Comparison of ENCODE assay signal across 8 cellular contexts in genomic region chr16:2009302-2009711, GRCh38. TPM values are rescaled to one million over a fixed set of nuclear protein-coding genes. Genes with fewer than 3 reads are reported as not detected.
DNase-seq lines count a peak whose midpoint lies in the region; ATAC-seq, FAIRE-seq and TF ChIP-seq lines count a peak whose summit lies in the region.

No MANE protein-coding gene starts in this region.

- intact Hi-C loops in Panc1 (cut with micrococcal nuclease; ENCODE audit: unreplicated experiment), result no loop called here

- H3K4me3 Mint-ChIP-seq in HFFc6, result peak overlapping the region; percentile 94

- TF ChIP-seq POLR2A in H54 (IDR thresholded peaks at IDR 0.05; ENCODE audit: low read depth, low read length), result no peak

- no CpG with 5 or more reads among the region's 49 CpGs for WGBS in neuronal stem cell (ENCODE audit: extremely low coverage in 2 of 2, insufficient read length in 2 of 2, insufficient replicate concordance in 1 of 2), 2 donors

- H4K91ac ChIP-seq in neuronal stem cell (ENCODE audit: low read depth, low read length, poor library complexity), result no peak overlapping the region

- H2BK120ac ChIP-seq in neuronal stem cell (ENCODE audit: low read depth, low read length), result no peak overlapping the region

- peak overlapping the region; percentile 71 for H3K14ac ChIP-seq in neuronal stem cell (ENCODE audit: low read length)

- H3K79me1 ChIP-seq in neuronal stem cell (ENCODE audit: low read depth, low read length), result peaks cover 31% of the 10 kb centered on the region

- TF ChIP-seq CTCF in HFFc6 (IDR thresholded peaks at IDR 0.05) (0 out of 2 replicates have a peak, but pooled peaks have one; percentile 0), Panc1 (IDR thresholded peaks at IDR 0.05) (no peak)

- POLR2A ChIA-PET in Panc1 (lab: Charles Lee), result no interaction called here

- no TSS peak for BruUV-seq in Panc1 (replicated peaks; lab: Mats Ljungman, UMichigan)

- no peak overlapping the region; the same call in 1 of the 2 replicates for H3K27ac Mint-ChIP-seq in HFFc6

- H3K4me1 ChIP-seq in Panc1 (ENCODE audit: control insufficient read depth, insufficient read depth, low read length), result peaks cover 42% of the 10 kb centered on the region
- peaks cover 22 to 27% of the 10 kb centered on the region in 2 donors for H3K4me1 ChIP-seq in neuronal stem cell (ENCODE audit: control insufficient read depth in 2 of 2, insufficient read depth in 1 of 2, low read depth in 1 of 2, low read length in 2 of 2)

- DNase-seq in HFFc6 (no peak), Panc1 (ENCODE audit: low read depth, low spot score) (no peak), epithelial cell of prostate (ENCODE audit: low read depth, low spot score) (no peak), neuronal stem cell (ENCODE audit: low spot score) (no peak), HT-29 (ENCODE audit: low spot score) (no peak), KBM-7 (no peak), H54 (ENCODE audit: insufficient read length, low spot score) (no peak)

- H2BK12ac ChIP-seq in neuronal stem cell (ENCODE audit: low read length), result no peak overlapping the region

- H3K4me1 Mint-ChIP-seq in HFFc6 (ENCODE audit: low read depth), result peaks cover 26% of the 10 kb centered on the region

- H3K36me3 ChIP-seq in Panc1 (ENCODE audit: control insufficient read depth, insufficient read depth, low read length) (no peaks in the 10 kb centered on the region; the same call in 1 of the 2 replicates), neuronal stem cell (replicated peaks in 1 of 2; ENCODE audit: control insufficient read depth in 2 of 2, insufficient read depth in 2 of 2, low read length in 2 of 2) (peaks cover 8 to 18% of the 10 kb centered on the region in 2 donors)

- H2AK5ac ChIP-seq in neuronal stem cell (ENCODE audit: low read depth, low read length), result peak overlapping the region; percentile 11

- H4K8ac ChIP-seq in neuronal stem cell (ENCODE audit: low read depth, low read length), result no peak overlapping the region

- CTCF ChIA-PET in Panc1 (lab: Charles Lee), result no interaction called here

- H3K36me3 Mint-ChIP-seq in HFFc6 (ENCODE audit: low read depth), result peaks cover 5% of the 10 kb centered on the region; the same call in 1 of the 2 replicates

- H3K27me3 Mint-ChIP-seq in HFFc6 (ENCODE audit: insufficient read depth), result peaks cover 2% of the 10 kb centered on the region; the same call in 1 of the 2 replicates

- H3K9me3 Mint-ChIP-seq in HFFc6, result no peaks in the 10 kb centered on the region

- no peak overlapping the region for H3K23ac ChIP-seq in neuronal stem cell (ENCODE audit: low read depth, low read length, poor library complexity)

- peak overlapping the region; percentile 78 for H2AFZ ChIP-seq in neuronal stem cell (ENCODE audit: low read length)

- ATAC-seq in GM18498 (IDR thresholded peaks at IDR 0.05; ENCODE audit: unreplicated experiment), result peak; percentile 41
- ATAC-seq in Panc1, result peak; percentile 39

- H3K4me2 ChIP-seq in neuronal stem cell (ENCODE audit: insufficient read depth, low read length, poor library complexity, severe bottlenecking), result peak overlapping the region; percentile 80

- in situ Hi-C loops in Panc1 (cut with HindIII; ENCODE audit: low pct_unique_long_range_greater_than_20kb, low sequenced_read_pairs), result no loop called here
- in situ Hi-C loops in KBM-7 (cut with MboI; ENCODE audit: low pct_unique_long_range_greater_than_20kb, low sequenced_read_pairs), result no loop called here

- no peak overlapping the region for H3K4ac ChIP-seq in neuronal stem cell (ENCODE audit: low read length)

- H3K9ac ChIP-seq in neuronal stem cell (ENCODE audit: low read depth, low read length, poor library complexity), result peak overlapping the region; percentile 96

- H3K4me3 ChIP-seq in Panc1 (ENCODE audit: low read depth in 2 of 2, low read length in 2 of 2) (peak overlapping the region; percentile 85 to 94), neuronal stem cell (ENCODE audit: low read length in 2 of 2) (peak overlapping the region; percentile 65 to 99)

- H2BK15ac ChIP-seq in neuronal stem cell (ENCODE audit: low read length), result no peak overlapping the region

- no peak for FAIRE-seq in H54 (lab: Jason Lieb, UNC)

- H3K9me3 ChIP-seq in Panc1 (ENCODE audit: control insufficient read depth, insufficient read depth, low read depth, low read length) (no peaks in the 10 kb centered on the region), neuronal stem cell (replicated peaks in 1 of 2; ENCODE audit: control insufficient read depth in 2 of 2, insufficient read depth in 1 of 2, low read depth in 1 of 2, low read length in 2 of 2) (no peaks in the 10 kb centered on the region)

- H2BK5ac ChIP-seq in neuronal stem cell (ENCODE audit: low read length), result no peak overlapping the region

- H3K27ac ChIP-seq in Panc1 (ENCODE audit: low read length) (peak overlapping the region; percentile 91), epithelial cell of prostate (peak overlapping the region; percentile 95), neuronal stem cell (replicated peaks; ENCODE audit: low read length) (no peak overlapping the region)

- H3K18ac ChIP-seq in neuronal stem cell (ENCODE audit: low read length), result peak overlapping the region; percentile 82

- H3K27me3 ChIP-seq in Panc1 (ENCODE audit: control insufficient read depth, insufficient read depth, low read length) (no peaks in the 10 kb centered on the region), neuronal stem cell (ENCODE audit: control insufficient read depth in 3 of 3, insufficient read depth in 3 of 3, low read depth in 1 of 3, low read length in 3 of 3) (no peaks in the 10 kb centered on the region)

RNA-seq across cellular contexts. Expression of gene ZNF598, which starts 0.3 kb away (rescaled TPM):
- total RNA-seq in HFFc6 (2021; fragmentation: NEBNext Ultra II Directional; extraction: Animal tissue kit (Norgen Biotek cat#: 25700)), result 10 to 100 TPM; 37.1 to 48.1 (median 40.7) TPM
- total RNA-seq in Panc1 (2021; ENCODE audit: unreplicated experiment), result 85.7 TPM
- 64.6 TPM for polyA plus RNA-seq in Panc1 (2012; ENCODE audit: insufficient read length)
- 21.3 TPM for polyA plus RNA-seq in neuronal stem cell (2013, experiment 1 of 2)
- 20.9 TPM for polyA plus RNA-seq in neuronal stem cell (2013, experiment 2 of 2)
- total RNA-seq in HT-29 (2014; rRNA removed; shearing (Covaris generic)), result 42.9 and 49.0 TPM in 2 replicates

RNA-seq across cellular contexts. Expression of gene NPW, which starts 10.3 kb away (rescaled TPM):
- total RNA-seq in HFFc6 (2021; fragmentation: NEBNext Ultra II Directional; extraction: Animal tissue kit (Norgen Biotek cat#: 25700)), result 1 to 10 TPM in 4 of 6 experiments, under 1 TPM in 2; 0.57 to 2.1 (median 1.4) TPM
- total RNA-seq in Panc1 (2021; ENCODE audit: unreplicated experiment), result 15.3 TPM
- 42.9 TPM for polyA plus RNA-seq in Panc1 (2012; ENCODE audit: insufficient read length)
- polyA plus RNA-seq in neuronal stem cell (2013, experiment 1 of 2), result 2.0 TPM
- 1.7 TPM for polyA plus RNA-seq in neuronal stem cell (2013, experiment 2 of 2)
- 0.91 and 2.7 TPM in 2 replicates for total RNA-seq in HT-29 (2014; rRNA removed; shearing (Covaris generic))

RNA-seq across cellular contexts. Expression of gene NHERF2, which starts 17.4 kb away (rescaled TPM):
- total RNA-seq in HFFc6 (2021; fragmentation: NEBNext Ultra II Directional; extraction: Animal tissue kit (Norgen Biotek cat#: 25700)), result 100 to 1,000 TPM; 140 to 177 (median 152) TPM
- total RNA-seq in Panc1 (2021; ENCODE audit: unreplicated experiment), result 174 TPM
- polyA plus RNA-seq in Panc1 (2012; ENCODE audit: insufficient read length), result 287 TPM
- polyA plus RNA-seq in neuronal stem cell (2013, experiment 1 of 2), result 16.0 TPM
- polyA plus RNA-seq in neuronal stem cell (2013, experiment 2 of 2), result 14.8 TPM
- total RNA-seq in HT-29 (2014; rRNA removed; shearing (Covaris generic)), result 258 and 259 TPM in 2 replicates

RNA-seq across cellular contexts. Expression of gene SYNGR3, which starts 19.5 kb away (rescaled TPM):
- 1 to 10 TPM in 5 of 6 experiments, under 1 TPM in 1; 0.96 to 1.4 (median 1.2) TPM for total RNA-seq in HFFc6 (2021; fragmentation: NEBNext Ultra II Directional; extraction: Animal tissue kit (Norgen Biotek cat#: 25700))
- 15.2 TPM for total RNA-seq in Panc1 (2021; ENCODE audit: unreplicated experiment)
- 35.6 TPM for polyA plus RNA-seq in Panc1 (2012; ENCODE audit: insufficient read length)
- 17.3 TPM for polyA plus RNA-seq in neuronal stem cell (2013, experiment 1 of 2)
- polyA plus RNA-seq in neuronal stem cell (2013, experiment 2 of 2), result 17.9 TPM
- total RNA-seq in HT-29 (2014; rRNA removed; shearing (Covaris generic)), result 1.9 and 2.3 TPM in 2 replicates

RNA-seq across cellular contexts. Expression of gene GFER, which starts 25.3 kb away (rescaled TPM):
- total RNA-seq in HFFc6 (2021; fragmentation: NEBNext Ultra II Directional; extraction: Animal tissue kit (Norgen Biotek cat#: 25700)), result 10 to 100 TPM; 28.8 to 45.5 (median 40.2) TPM
- 49.2 TPM for total RNA-seq in Panc1 (2021; ENCODE audit: unreplicated experiment)
- polyA plus RNA-seq in Panc1 (2012; ENCODE audit: insufficient read length), result 71.8 TPM
- 32.3 TPM for polyA plus RNA-seq in neuronal stem cell (2013, experiment 1 of 2)
- 33.5 TPM for polyA plus RNA-seq in neuronal stem cell (2013, experiment 2 of 2)
- total RNA-seq in HT-29 (2014; rRNA removed; shearing (Covaris generic)), result 51.7 and 70.3 TPM in 2 replicates
